In genomic region chr2:218659258-218659987, GRCh38 we compare ENCODE assay signal across 8 cellular contexts. TPM values are rescaled to one million over a fixed set of nuclear protein-coding genes. Genes with fewer than 3 reads are reported as not detected.
DNase-seq lines count a peak whose midpoint lies in the region; ATAC-seq and TF ChIP-seq lines count a peak whose summit lies in the region.

Gene BCS1L, plus strand, starts transcription at chr2:218659683. Its CDS starts 1,305 bp downstream, at chr2:218660988.
Gene ZNF142, minus strand, starts transcription at chr2:218659623. Its CDS starts 3,194 bp downstream, at chr2:218656429.

- peak; percentile 74 for TF ChIP-seq POLR2A in NB4 (IDR thresholded peaks at IDR 0.05; ENCODE audit: extremely low read depth, insufficient read length)
- peak in 1 of 2 donors; percentile 38 for TF ChIP-seq POLR2A in gastroesophageal sphincter (IDR thresholded peaks at IDR 0.05)

- H3K27me3 ChIP-seq in gastroesophageal sphincter: no peaks in the 10 kb centered on the region
- no peaks in the 10 kb centered on the region for H3K27me3 ChIP-seq in neutrophil

- no peaks in the 10 kb centered on the region for H3K9me3 ChIP-seq in gastroesophageal sphincter
- H3K9me3 ChIP-seq in neutrophil: no peaks in the 10 kb centered on the region

- H3K4me1 ChIP-seq in gastroesophageal sphincter (peaks cover 0 to 35% (median 15%) of the 10 kb centered on the region in 3 donors), neutrophil (ENCODE audit: control insufficient read depth in 1 of 2, insufficient read depth in 1 of 2, low read depth in 1 of 2, low read length in 1 of 2) (peaks cover 24 to 26% of the 10 kb centered on the region in 2 experiments)

- H3K27ac ChIP-seq in gastroesophageal sphincter (peak within 1 kb of the TSS; percentile 26 to 88 (median 82)), neutrophil (peak within 1 kb of the TSS; percentile 78)

- DNase-seq in GM03348 (ENCODE audit: low spot score): peak; percentile 94
- peak; percentile 68 for DNase-seq in HFF-Myc (ENCODE audit: extremely low read depth, low read depth)
- DNase-seq in NB4 (ENCODE audit: low read depth): peak; percentile 98
- DNase-seq in SK-N-DZ (ENCODE audit: low spot score): peak; percentile 93
- DNase-seq in activated naive CD4-positive, alpha-beta T cell treated with Interleukin-2 at 50 U/mL for 16 hours: peak; percentile 97

- peak; percentile 96 for ATAC-seq in gastroesophageal sphincter

- peak within 1 kb of the TSS; percentile 78 for H3K4me3 ChIP-seq in HFF-Myc (replicated peaks; ENCODE audit: low read depth, low read length)
- H3K4me3 ChIP-seq in NB4 (ENCODE audit: low read depth, low read length): peak within 1 kb of the TSS; percentile 87
- peak within 1 kb of the TSS; percentile 69 to 92 for H3K4me3 ChIP-seq in gastroesophageal sphincter
- peak within 1 kb of the TSS; percentile 79 for H3K4me3 ChIP-seq in neutrophil (ENCODE audit: low read depth in 1 of 2, low read length in 1 of 2)

- 0 to 2% methylated on average over 2 to 26 of the region's 49 CpGs for WGBS in gastroesophageal sphincter (ENCODE audit: low coverage in 1 of 2), 2 donors

- H3K36me3 ChIP-seq in gastroesophageal sphincter: peaks cover 0 to 71% of the 10 kb centered on the region in 2 donors
- H3K36me3 ChIP-seq in neutrophil: peaks cover 46% of the 10 kb centered on the region

- TF ChIP-seq CTCF in HFF-Myc (IDR thresholded peaks at IDR 0.05; ENCODE audit: low read depth, low read length, missing control alignments) (no peak), NB4 (IDR thresholded peaks at IDR 0.05; ENCODE audit: low read depth, low read length) (no peak), gastroesophageal sphincter (IDR thresholded peaks at IDR 0.05) (peak in 1 of 4 experiments; percentile 21), neutrophil (IDR thresholded peaks at IDR 0.05) (no peak), subcutaneous adipose tissue (IDR thresholded peaks at IDR 0.05; ENCODE audit: low read depth) (no peak)

- TF ChIP-seq EP300 in gastroesophageal sphincter (IDR thresholded peaks at IDR 0.05): no peak

RNA-seq across cellular contexts. Expression of gene BCS1L, which starts in this region (rescaled TPM):
- 61.0 and 63.3 TPM in 2 replicates for polyA plus RNA-seq in SK-N-DZ (2014; cell fraction: cytosol; rRNA removed)
- 159 and 177 TPM in 2 replicates for polyA plus RNA-seq in SK-N-DZ (2014; cell fraction: nucleus; rRNA removed)
- total RNA-seq in gastroesophageal sphincter (10 to 100 TPM; 24.3 to 37.4 (median 29.9) TPM), subcutaneous adipose tissue (10 to 100 TPM; 14.8 to 38.8 (median 24.9) TPM)

RNA-seq across cellular contexts. Expression of gene ZNF142, which starts in this region (rescaled TPM):
- polyA plus RNA-seq in SK-N-DZ (2014; cell fraction: cytosol; rRNA removed): 7.6 and 12.7 TPM in 2 replicates
- 8.9 and 24.1 TPM in 2 replicates for polyA plus RNA-seq in SK-N-DZ (2014; cell fraction: nucleus; rRNA removed)
- total RNA-seq in gastroesophageal sphincter (10 to 100 TPM; 10.8 to 33.3 (median 24.6) TPM), subcutaneous adipose tissue (10 to 100 TPM in 3 of 4 donors, 1 to 10 TPM in 1; 8.5 to 31.1 (median 11.9) TPM)

Comparison
In these comparisons a context has a peak if more than half of its experiments do, and no peak if none do; other contexts are left out.
1. Peak in every context shown above with its lines: DNase-seq, ATAC-seq, H3K4me3 ChIP-seq and H3K27ac ChIP-seq.